In the genomic region with DNA sequence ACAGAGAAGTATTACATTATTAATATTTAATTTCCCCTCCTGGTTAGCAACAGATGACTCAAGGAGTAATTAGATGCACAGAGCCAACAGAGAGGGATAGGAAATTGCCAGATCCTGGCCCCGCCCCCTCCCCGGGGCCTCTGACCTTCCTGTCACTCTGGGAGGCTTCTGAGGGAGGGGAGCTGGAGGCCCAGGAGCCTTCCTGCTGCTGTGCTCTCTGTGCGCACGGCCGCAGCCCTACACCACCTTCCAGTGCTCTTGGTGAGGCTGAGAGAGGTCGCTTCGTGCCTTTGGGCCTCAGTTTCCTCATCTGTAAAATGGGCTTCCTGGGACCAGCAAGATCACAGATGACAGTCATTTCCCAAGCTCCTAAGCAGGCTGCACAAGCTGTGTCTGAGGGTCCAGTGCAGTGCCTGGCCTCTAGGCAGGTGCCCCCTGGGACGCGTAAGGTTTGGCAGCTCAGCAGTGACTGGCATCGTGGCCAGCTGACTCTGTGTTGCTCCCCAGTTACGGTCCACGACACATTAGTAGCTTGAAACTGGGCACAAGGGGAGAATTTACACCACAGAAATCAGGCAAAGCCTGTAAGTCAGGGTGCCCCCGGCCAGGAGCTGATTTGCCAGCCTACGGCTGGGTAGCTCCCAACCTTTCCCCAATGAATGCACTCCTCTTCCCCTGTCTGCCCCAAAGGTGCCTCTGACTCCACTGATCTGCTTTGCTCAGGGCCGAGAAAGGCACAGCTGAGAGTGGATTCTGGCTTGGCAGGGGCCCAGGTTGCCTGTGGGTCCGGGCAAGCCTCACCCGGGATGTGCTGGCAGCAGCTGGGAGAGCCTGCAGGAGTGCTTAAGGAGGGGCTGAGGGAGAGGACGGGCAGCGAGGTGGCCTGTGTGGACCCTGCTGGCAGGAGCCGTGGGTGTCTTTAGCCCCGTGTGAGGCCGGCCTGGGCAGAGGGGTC, we compare ENCODE assay signal across 1 cellular context.
TF ChIP-seq lines count a peak whose summit lies in the region.

No MANE protein-coding gene starts in this region.

TF ChIP-seq in HepG2, 621 proteins besides CTCF, POLR2A, EP300 and RAD21 (continued from another document):
- TF ChIP-seq, protein P1, sequence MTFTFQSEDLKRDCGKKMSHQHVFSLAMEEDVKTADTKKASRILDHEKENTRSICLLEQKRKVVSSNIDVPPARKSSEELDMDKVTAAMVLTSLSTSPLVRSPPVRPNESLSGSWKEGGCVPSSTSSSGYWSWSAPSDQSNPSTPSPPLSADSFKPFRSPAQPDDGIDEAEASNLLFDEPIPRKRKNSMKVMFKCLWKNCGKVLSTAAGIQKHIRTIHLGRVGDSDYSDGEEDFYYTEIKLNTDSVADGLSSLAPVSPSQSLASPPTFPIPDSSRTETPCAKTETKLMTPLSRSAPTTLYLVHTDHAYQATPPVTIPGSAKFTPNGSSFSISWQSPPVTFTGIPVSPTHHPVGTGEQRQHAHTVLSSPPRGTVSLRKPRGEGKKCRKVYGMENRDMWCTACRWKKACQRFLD (CRISPR knock-in tag; IDR thresholded peaks at IDR 0.05; ENCODE audit: borderline replicate concordance): no peak
- TF ChIP-seq, protein P2, sequence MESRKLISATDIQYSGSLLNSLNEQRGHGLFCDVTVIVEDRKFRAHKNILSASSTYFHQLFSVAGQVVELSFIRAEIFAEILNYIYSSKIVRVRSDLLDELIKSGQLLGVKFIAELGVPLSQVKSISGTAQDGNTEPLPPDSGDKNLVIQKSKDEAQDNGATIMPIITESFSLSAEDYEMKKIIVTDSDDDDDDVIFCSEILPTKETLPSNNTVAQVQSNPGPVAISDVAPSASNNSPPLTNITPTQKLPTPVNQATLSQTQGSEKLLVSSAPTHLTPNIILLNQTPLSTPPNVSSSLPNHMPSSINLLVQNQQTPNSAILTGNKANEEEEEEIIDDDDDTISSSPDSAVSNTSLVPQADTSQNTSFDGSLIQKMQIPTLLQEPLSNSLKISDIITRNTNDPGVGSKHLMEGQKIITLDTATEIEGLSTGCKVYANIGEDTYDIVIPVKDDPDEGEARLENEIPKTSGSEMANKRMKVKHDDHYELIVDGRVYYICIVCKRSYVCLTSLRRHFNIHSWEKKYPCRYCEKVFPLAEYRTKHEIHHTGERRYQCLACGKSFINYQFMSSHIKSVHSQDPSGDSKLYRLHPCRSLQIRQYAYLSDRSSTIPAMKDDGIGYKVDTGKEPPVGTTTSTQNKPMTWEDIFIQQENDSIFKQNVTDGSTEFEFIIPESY (CRISPR knock-in tag; IDR thresholded peaks at IDR 0.05): no peak
- TF ChIP-seq NFYB (CRISPR knock-in tag; IDR thresholded peaks at IDR 0.05) (no peak), ZNF317 (CRISPR knock-in tag; IDR thresholded peaks at IDR 0.05) (no peak), RFXANK (CRISPR knock-in tag; IDR thresholded peaks at IDR 0.05) (peak; percentile 93), MTF2 (CRISPR knock-in tag; IDR thresholded peaks at IDR 0.05; ENCODE audit: borderline replicate concordance) (no peak), RFX5 (IDR thresholded peaks at IDR 0.05; ENCODE audit: low read depth, low read length) (peak; percentile 95), TEAD2 (CRISPR knock-in tag; IDR thresholded peaks at IDR 0.05) (no peak), NR2F6 (IDR thresholded peaks at IDR 0.05) (peak; percentile 12; the same call in 1 of the 2 replicates), NR2F6 (CRISPR knock-in tag; IDR thresholded peaks at IDR 0.05) (no peak), ZNF629 (CRISPR knock-in tag; conservative IDR thresholded peaks at IDR 0.05) (peak; percentile 97), HOXD1 (CRISPR knock-in tag; IDR thresholded peaks at IDR 0.05) (no peak), ZNF768 (CRISPR knock-in tag; IDR thresholded peaks at IDR 0.05) (peak; percentile 52; the same call in 1 of the 2 replicates)
- TF ChIP-seq, protein P3, sequence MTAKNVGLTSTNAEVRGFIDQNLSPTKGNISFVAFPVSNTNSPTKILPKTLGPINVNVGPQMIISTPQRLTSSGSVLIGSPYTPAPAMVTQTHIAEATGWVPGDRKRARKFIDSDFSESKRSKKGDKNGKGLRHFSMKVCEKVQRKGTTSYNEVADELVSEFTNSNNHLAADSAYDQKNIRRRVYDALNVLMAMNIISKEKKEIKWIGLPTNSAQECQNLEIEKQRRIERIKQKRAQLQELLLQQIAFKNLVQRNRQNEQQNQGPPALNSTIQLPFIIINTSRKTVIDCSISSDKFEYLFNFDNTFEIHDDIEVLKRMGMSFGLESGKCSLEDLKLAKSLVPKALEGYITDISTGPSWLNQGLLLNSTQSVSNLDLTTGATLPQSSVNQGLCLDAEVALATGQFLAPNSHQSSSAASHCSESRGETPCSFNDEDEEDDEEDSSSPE (CRISPR knock-in tag; IDR thresholded peaks at IDR 0.05): no peak
TF ChIP-seq in HepG2: peak in this region for 9.
